37 cellular contexts compared by ENCODE assay signal in the genomic region with DNA sequence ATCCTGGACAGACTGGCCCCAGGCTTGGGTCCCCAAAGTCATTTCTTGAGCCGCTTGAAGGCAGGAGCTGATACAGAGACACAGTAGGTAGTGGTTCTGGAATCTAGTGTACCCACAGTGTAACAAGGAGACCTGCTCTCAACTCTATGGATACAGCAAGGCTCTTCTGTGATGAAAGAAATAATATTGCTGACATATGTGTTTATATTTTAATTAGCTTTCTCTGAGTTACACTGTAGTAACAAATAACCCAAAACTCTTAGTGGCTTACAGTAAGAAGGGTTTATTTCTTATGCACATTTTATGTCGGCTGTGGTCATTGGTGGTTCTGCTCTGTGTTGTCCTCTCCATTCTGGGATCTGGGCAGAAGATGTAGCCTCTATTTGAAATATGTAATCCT.
"Had no signal": no experiment of that assay in that cellular context is flagged by ENCODE, and none has a peak within 500 bp of the region (broad histone marks: within the 10 kb centered on the region; RNA-seq: fewer than 3 reads in every experiment).

No MANE protein-coding gene starts in this region.

- H3K27me3 ChIP-seq: adrenal gland, body of pancreas, brain microvascular endothelial cell, breast epithelium had no signal

- H3K9me3 Mint-ChIP-seq: activated B cell treated with CpG ODN at 0.5 μM for 24 hours; activated CD4-positive, alpha-beta memory T cell treated with anti-CD3 and anti-CD28 coated beads for 36 hours; activated CD4-positive, alpha-beta T cell treated with anti-CD3 and anti-CD28 coated beads, Interleukin-2, amount 10 ng/mL, durations not matched to agents 24 days and 14 days; activated CD8-positive, alpha-beta T cell treated with anti-CD3 and anti-CD28 coated beads for 36 hours; activated naive CD4-positive, alpha-beta T cell treated with anti-CD3 and anti-CD28 coated beads for 36 hours; activated naive CD4-positive, alpha-beta T cell treated with anti-CD3 and anti-CD28 coated beads, Interleukin-2, amount 50 U/mL, for 72 hours; activated naive CD8-positive, alpha-beta T cell treated with anti-CD3 and anti-CD28 coated beads for 36 hours; activated T-cell treated with anti-CD3 and anti-CD28 coated beads, Interleukin-2, amount 50 U/mL, for 4 hours; activated T-cell treated with anti-CD3 and anti-CD28 coated beads, Interleukin-2, amount 50 U/mL, for 72 hours; activated T-helper 1 cell treated with anti-CD3 and anti-CD28 coated beads, Interleukin-12 subunit alpha, Interleukin-12 subunit beta, Interleukin-2, Interleukin-4 antibody, amounts not matched to agents 30 ng/mL and 10 ng/mL and 1 ng/mL, durations not matched to agents 14 hours and 24 hours and 36 hours; activated T-helper 17 cell treated with anti-CD3 and anti-CD28 coated beads, Interleukin-2, amount 50 U/mL, for 72 hours; T-helper 1 cell treated with Interleukin-12 subunit alpha and Interleukin-12 subunit beta and Interleukin-4 antibody, amounts not matched to agents 30 μg/mL and 1 μg/mL, for 36 hours; T-helper 2 cell treated with Interferon-gamma antibody and Interleukin-4, amounts not matched to agents 5 μg/mL and 100 μg/mL, for 36 hours had no signal

- H3K27ac ChIP-seq: adrenal gland, body of pancreas, brain microvascular endothelial cell, breast epithelium, VCaP had no signal

- H3K36me3 ChIP-seq: adrenal gland, brain microvascular endothelial cell, breast epithelium had no signal

- H3K4me3 ChIP-seq: adrenal gland, body of pancreas, breast epithelium had no signal

- H3K27ac Mint-ChIP-seq: activated B cell treated with CpG ODN at 0.5 μM for 24 hours; activated CD4-positive, alpha-beta memory T cell treated with anti-CD3 and anti-CD28 coated beads for 36 hours; activated CD4-positive, alpha-beta T cell treated with anti-CD3 and anti-CD28 coated beads, Interleukin-2, amount 10 ng/mL, durations not matched to agents 24 days and 14 days; activated CD8-positive, alpha-beta T cell treated with anti-CD3 and anti-CD28 coated beads for 36 hours; activated naive CD4-positive, alpha-beta T cell treated with anti-CD3 and anti-CD28 coated beads for 36 hours; activated naive CD4-positive, alpha-beta T cell treated with anti-CD3 and anti-CD28 coated beads, Interleukin-2, amount 50 U/mL, for 72 hours; activated naive CD8-positive, alpha-beta T cell treated with anti-CD3 and anti-CD28 coated beads for 36 hours; activated T-cell treated with anti-CD3 and anti-CD28 coated beads, Interleukin-2, amount 50 U/mL, for 72 hours; activated T-helper 1 cell treated with anti-CD3 and anti-CD28 coated beads, Interleukin-12 subunit alpha, Interleukin-12 subunit beta, Interleukin-2, Interleukin-4 antibody, amounts not matched to agents 30 ng/mL and 10 ng/mL and 1 ng/mL, durations not matched to agents 14 hours and 24 hours and 36 hours; activated T-helper 17 cell treated with anti-CD3 and anti-CD28 coated beads, Interleukin-2, amount 50 U/mL, for 72 hours; T-helper 1 cell treated with Interleukin-12 subunit alpha and Interleukin-12 subunit beta and Interleukin-4 antibody, amounts not matched to agents 30 μg/mL and 1 μg/mL, for 36 hours; T-helper 2 cell treated with Interferon-gamma antibody and Interleukin-4, amounts not matched to agents 5 μg/mL and 100 μg/mL, for 36 hours had no signal

- H3K27me3 Mint-ChIP-seq: activated B cell treated with CpG ODN at 0.5 μM for 24 hours had no signal

- H3K4me3 Mint-ChIP-seq: activated B cell treated with CpG ODN at 0.5 μM for 24 hours; activated CD4-positive, alpha-beta memory T cell treated with anti-CD3 and anti-CD28 coated beads for 36 hours; activated CD4-positive, alpha-beta T cell treated with anti-CD3 and anti-CD28 coated beads, Interleukin-2, amount 10 ng/mL, durations not matched to agents 24 days and 14 days; activated CD8-positive, alpha-beta T cell treated with anti-CD3 and anti-CD28 coated beads for 36 hours; activated naive CD4-positive, alpha-beta T cell treated with anti-CD3 and anti-CD28 coated beads for 36 hours; activated naive CD8-positive, alpha-beta T cell treated with anti-CD3 and anti-CD28 coated beads for 36 hours; activated T-cell treated with anti-CD3 and anti-CD28 coated beads, Interleukin-2, amount 50 U/mL, for 4 hours; activated T-cell treated with anti-CD3 and anti-CD28 coated beads, Interleukin-2, amount 50 U/mL, for 72 hours; activated T-helper 1 cell treated with anti-CD3 and anti-CD28 coated beads, Interleukin-12 subunit alpha, Interleukin-12 subunit beta, Interleukin-2, Interleukin-4 antibody, amounts not matched to agents 30 ng/mL and 10 ng/mL and 1 ng/mL, durations not matched to agents 14 hours and 24 hours and 36 hours; activated T-helper 17 cell treated with anti-CD3 and anti-CD28 coated beads, Interleukin-2, amount 50 U/mL, for 72 hours; T-helper 1 cell treated with Interleukin-12 subunit alpha and Interleukin-12 subunit beta and Interleukin-4 antibody, amounts not matched to agents 30 μg/mL and 1 μg/mL, for 36 hours; T-helper 2 cell treated with Interferon-gamma antibody and Interleukin-4, amounts not matched to agents 5 μg/mL and 100 μg/mL, for 36 hours had no signal

- ATAC-seq: activated CD8-positive, alpha-beta T cell treated with anti-CD3 and anti-CD28 coated beads for 36 hours; activated naive CD4-positive, alpha-beta T cell treated with anti-CD3 and anti-CD28 coated beads, Interleukin-2, amount 50 U/mL, for 72 hours; activated T-cell treated with anti-CD3 and anti-CD28 coated beads, Interleukin-2, amount 50 U/mL, for 4 hours; activated T-cell treated with anti-CD3 and anti-CD28 coated beads, Interleukin-2, amount 50 U/mL, for 72 hours; activated T-helper 17 cell treated with anti-CD3 and anti-CD28 coated beads, Interleukin-2, amount 50 U/mL, for 72 hours; body of pancreas had no signal

- H3K36me3 Mint-ChIP-seq: activated CD4-positive, alpha-beta memory T cell treated with anti-CD3 and anti-CD28 coated beads for 36 hours; activated naive CD8-positive, alpha-beta T cell treated with anti-CD3 and anti-CD28 coated beads for 36 hours had no signal

- DNase-seq: activated B cell treated with CpG ODN at 0.5 μM for 24 hours; activated CD4-positive, alpha-beta memory T cell treated with anti-CD3 and anti-CD28 coated beads for 36 hours; activated CD4-positive, alpha-beta T cell treated with anti-CD3 and anti-CD28 coated beads for 4 hours; activated CD4-positive, alpha-beta T cell treated with anti-CD3 and anti-CD28 coated beads, Interleukin-2, amount 10 ng/mL, durations not matched to agents 24 days and 14 days; activated CD4-positive, alpha-beta T cell treated with anti-CD3 and anti-CD28 coated beads, Interleukin-2, amount 50 U/mL, for 1 hour; activated CD4-positive, alpha-beta T cell treated with anti-CD3 and anti-CD28 coated beads, Interleukin-2, amount 50 U/mL, for 4 hours; activated CD4-positive, CD25-positive, alpha-beta regulatory T cell treated with anti-CD3 and anti-CD28 coated beads, Interleukin-2, amount 50 U/mL, for 72 hours; activated CD8-positive, alpha-beta T cell treated with anti-CD3 and anti-CD28 coated beads for 36 hours; activated effector memory CD4-positive, alpha-beta T cell treated with anti-CD3 and anti-CD28 coated beads, Interleukin-2, amount 50 U/mL, for 16 hours; activated gamma-delta T cell treated with Interleukin-2 at 50 U/mL for 16 hours; activated naive CD4-positive, alpha-beta T cell; activated naive CD4-positive, alpha-beta T cell treated with anti-CD3 and anti-CD28 coated beads for 36 hours; activated naive CD4-positive, alpha-beta T cell treated with anti-CD3 and anti-CD28 coated beads, Interleukin-2, amount 50 U/mL, for 16 hours; activated naive CD8-positive, alpha-beta T cell treated with anti-CD3 and anti-CD28 coated beads for 36 hours; activated T-cell treated with anti-CD3 and anti-CD28 coated beads for 4 hours; activated T-cell treated with anti-CD3 and anti-CD28 coated beads, Interleukin-2, amount 50 U/mL, for 1 hour; activated T-cell treated with anti-CD3 and anti-CD28 coated beads, Interleukin-2, amount 50 U/mL, for 4 hours; activated T-cell treated with anti-CD3 and anti-CD28 coated beads, Interleukin-2, amount 50 U/mL, for 72 hours; adrenal gland; amniotic stem cell; aorta; body of pancreas; brain microvascular endothelial cell; central memory CD4-positive, alpha-beta T cell; T-helper 1 cell; T-helper 2 cell; T-helper 9 cell had no signal

- FAIRE-seq: astrocyte, colon, TTC549 had no signal

- H3K9me3 ChIP-seq: adrenal gland, body of pancreas, breast epithelium had no signal
